Comparison of ENCODE assay signal across 8 cellular contexts in genomic region chr22:37316875-37317371, GRCh38. TPM values are rescaled to one million over a fixed set of nuclear protein-coding genes. Genes with fewer than 3 reads are reported as not detected.
DNase-seq lines count a peak whose midpoint lies in the region; ATAC-seq and TF ChIP-seq lines count a peak whose summit lies in the region.

No MANE protein-coding gene starts in this region.

- ATAC-seq in GM21447 (IDR thresholded peaks at IDR 0.05; ENCODE audit: unreplicated experiment), result no peak

- TF ChIP-seq CTCF in 22Rv1 (IDR thresholded peaks at IDR 0.05), result peak; percentile 82
- peak; percentile 96 for TF ChIP-seq CTCF in GM12872 (IDR thresholded peaks at IDR 0.05; ENCODE audit: insufficient read depth, low read depth, low read length)
- TF ChIP-seq CTCF in kidney epithelial cell (IDR thresholded peaks at IDR 0.05; ENCODE audit: insufficient read depth, low read length, poor library complexity, severe bottlenecking), result peak; percentile 95

- H3K4me3 ChIP-seq in kidney epithelial cell (ENCODE audit: low read depth, low read length), result no peak overlapping the region

- H3K27me3 ChIP-seq in kidney epithelial cell (ENCODE audit: control insufficient read depth, insufficient read depth, low read length), result no peaks in the 10 kb centered on the region

- H3K36me3 ChIP-seq in kidney epithelial cell (ENCODE audit: control insufficient read depth, insufficient read depth, low read length), result no peaks in the 10 kb centered on the region

- DNase-seq in NCI-H2171 (lab: John Stamatoyannopoulos, UW) (peak; percentile 50), kidney epithelial cell (ENCODE audit: low read depth) (peak; percentile 70)
- DNase-seq in activated CD4-positive, CD25-positive, alpha-beta regulatory T cell (lab: John Stamatoyannopoulos, UW), result peak; percentile 42 to 51 (median 46)
- DNase-seq in central memory CD4-positive, alpha-beta T cell, result peak; percentile 69
- peak; percentile 71 for DNase-seq in stimulated activated CD4-positive, alpha-beta T cell treated with anti-CD3 and anti-CD28 coated beads, Interleukin-1b, Interleukin-23, amount 100 ng/mL, for 48 hours

- H3K27ac ChIP-seq in 22Rv1, result no peak overlapping the region

RNA-seq across cellular contexts. Expression of gene CYTH4, which starts 34.6 kb away (rescaled TPM):
- not detected in 2 replicates for total RNA-seq in kidney epithelial cell
